1 cellular context compared by ENCODE assay signal in genomic region chr13:77338961-77339401, GRCh38.
TF ChIP-seq lines count a peak whose summit lies in the region.

No MANE protein-coding gene starts in this region.

TF ChIP-seq in WTC11, 78 proteins besides CTCF, POLR2A, EP300 and RAD21 (continued from another document):
- TF ChIP-seq PRDM15 (CRISPR knock-in tag; IDR thresholded peaks at IDR 0.05) = no peak
- no peak for TF ChIP-seq OVOL2 (CRISPR knock-in tag; IDR thresholded peaks at IDR 0.05; ENCODE audit: borderline replicate concordance)
- TF ChIP-seq TP53 (CRISPR knock-in tag; IDR thresholded peaks at IDR 0.05) = no peak
- TF ChIP-seq ZNF317 (CRISPR knock-in tag; IDR thresholded peaks at IDR 0.05; ENCODE audit: borderline replicate concordance, low read depth) = no peak
- no peak for TF ChIP-seq TCF7 (CRISPR knock-in tag; IDR thresholded peaks at IDR 0.05; ENCODE audit: low read depth)
- no peak for TF ChIP-seq NR2C2 (CRISPR knock-in tag; IDR thresholded peaks at IDR 0.05)
- no peak for TF ChIP-seq TEAD4 (CRISPR knock-in tag; IDR thresholded peaks at IDR 0.05)
- TF ChIP-seq RORB (CRISPR knock-in tag; IDR thresholded peaks at IDR 0.05) = no peak
- TF ChIP-seq CBFB (CRISPR knock-in tag; IDR thresholded peaks at IDR 0.05; ENCODE audit: low read depth) = no peak
- TF ChIP-seq ZNF423 (CRISPR knock-in tag; IDR thresholded peaks at IDR 0.05) = no peak
- TF ChIP-seq ZMAT4 (CRISPR knock-in tag; IDR thresholded peaks at IDR 0.05) = no peak
- TF ChIP-seq NR1H2 (CRISPR knock-in tag; IDR thresholded peaks at IDR 0.05) = no peak
- TF ChIP-seq ZNF532 (CRISPR knock-in tag; IDR thresholded peaks at IDR 0.05; ENCODE audit: borderline replicate concordance) = no peak
- TF ChIP-seq ZNF512 (CRISPR knock-in tag; IDR thresholded peaks at IDR 0.05; ENCODE audit: borderline replicate concordance) = no peak
- no peak for TF ChIP-seq PREB (CRISPR knock-in tag; IDR thresholded peaks at IDR 0.05; ENCODE audit: borderline replicate concordance)
- TF ChIP-seq ZNF232 (CRISPR knock-in tag; IDR thresholded peaks at IDR 0.05) = no peak
- TF ChIP-seq EMX1 (CRISPR knock-in tag; IDR thresholded peaks at IDR 0.05) = no peak
- TF ChIP-seq IRF1 (CRISPR knock-in tag; IDR thresholded peaks at IDR 0.05) = no peak
- no peak for TF ChIP-seq CDX4 (CRISPR knock-in tag; IDR thresholded peaks at IDR 0.05; ENCODE audit: borderline replicate concordance)
